ENCODE assay signal across 20 cellular contexts in the genomic region with DNA sequence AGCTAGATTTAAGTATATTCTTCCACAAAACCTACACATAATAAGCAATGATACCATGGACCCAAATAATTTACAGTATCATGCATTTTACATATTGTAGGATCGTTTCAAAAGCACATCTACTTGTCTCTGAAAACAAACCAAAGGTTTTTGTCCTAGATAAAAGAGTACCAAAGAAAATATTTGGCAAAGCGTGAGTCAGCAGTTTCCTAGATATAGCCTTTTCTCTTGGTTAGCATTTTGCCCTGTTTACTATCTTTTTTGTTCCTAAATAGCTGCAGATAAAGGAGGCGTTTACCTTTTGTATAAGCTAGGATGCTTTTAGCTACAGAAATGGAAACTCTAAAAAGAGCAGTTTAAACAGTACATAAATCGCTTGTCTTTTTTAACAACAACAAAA.
DNase-seq lines count a peak whose midpoint lies in the region; ATAC-seq and TF ChIP-seq lines count a peak whose summit lies in the region.
"Had no signal": no experiment of that assay in that cellular context is flagged by ENCODE, and none has a peak within 500 bp of the region (broad histone marks: within the 10 kb centered on the region; RNA-seq: fewer than 3 reads in every experiment).

No MANE protein-coding gene starts in this region.

- POLR2A ChIA-PET in HCT116 (lab: Charles Lee) = interaction anchor here (0.9 kb wide), 1 partner anchor 9 kb away, joined by 3 read pairs; no protein-coding TSS in a partner anchor

- H3K27ac ChIP-seq in HCT116 (ENCODE audit: low read depth, low read length) (no peak overlapping the region), neural progenitor cell (no peak overlapping the region)
- H3K27ac ChIP-seq: gastrocnemius medialis, neutrophil, SK-N-MC had no signal

- H3K9me3 Mint-ChIP-seq in neural progenitor cell = no peaks in the 10 kb centered on the region

- no peaks in the 10 kb centered on the region for H3K36me3 ChIP-seq in HCT116 (ENCODE audit: control insufficient read depth in 1 of 2, insufficient read depth in 2 of 2, low read length in 2 of 2)
- no peaks in the 10 kb centered on the region for H3K36me3 ChIP-seq in neural progenitor cell
- H3K36me3 ChIP-seq: gastrocnemius medialis, neutrophil had no signal

- intact Hi-C loops in HCT116 (cut with micrococcal nuclease) = no loop called here

- no peak for TF ChIP-seq RAD21 in HCT116 (IDR thresholded peaks at IDR 0.05; ENCODE audit: low read depth)

- no peak overlapping the region for H3K27ac Mint-ChIP-seq in neural progenitor cell
- H3K27ac Mint-ChIP-seq: stimulated activated effector memory CD8-positive, alpha-beta T cell treated with anti-CD3 and anti-CD28 coated beads, Interleukin-12 subunit alpha, Interleukin-12 subunit beta, amount 100 ng/mL, for 72 hours had no signal

- CTCF ChIA-PET in HCT116 (lab: Charles Lee) = no interaction called here

- H3K4me1 Mint-ChIP-seq in neural progenitor cell = peaks cover 2% of the 10 kb centered on the region
- H3K4me1 Mint-ChIP-seq: stimulated activated effector memory CD8-positive, alpha-beta T cell treated with anti-CD3 and anti-CD28 coated beads, Interleukin-12 subunit alpha, Interleukin-12 subunit beta, amount 100 ng/mL, for 72 hours had no signal

- DNase-seq in HCT116 (ENCODE audit: low read depth, low spot score) (no peak), NCI-H460 (ENCODE audit: extremely low read depth, low read depth) (peak; percentile 45), choroid plexus epithelial cell (ENCODE audit: low read depth) (peak; percentile 36), neural progenitor cell (ENCODE audit: low spot score) (no peak)
- no peak for DNase-seq in activated CD4-positive, alpha-beta T cell treated with anti-CD3 and anti-CD28 coated beads for 48 hours
- DNase-seq: activated CD4-positive, alpha-beta T cell treated with anti-CD3 and anti-CD28 coated beads, Interleukin-2, amount 50 U/mL, for 1 hour; activated naive CD4-positive, alpha-beta T cell; activated T-cell treated with anti-CD3 and anti-CD28 coated beads for 4 hours; anterior cingulate cortex; C1 segment of cervical spinal cord; gastrocnemius medialis; KBM-7; NCI-H1092; stimulated activated CD4-positive, alpha-beta T cell treated with anti-CD3 and anti-CD28 coated beads, Interleukin-15, amount 100 ng/mL, for 24 hours; T1000 had no signal

- H3K79me2 ChIP-seq in HCT116 (ENCODE audit: insufficient read depth, low read length) (no peaks in the 10 kb centered on the region), neural progenitor cell (ENCODE audit: low read depth) (no peaks in the 10 kb centered on the region)

- no peaks in the 10 kb centered on the region for H3K36me3 Mint-ChIP-seq in neural progenitor cell
- H3K36me3 Mint-ChIP-seq: stimulated activated effector memory CD8-positive, alpha-beta T cell treated with anti-CD3 and anti-CD28 coated beads, Interleukin-12 subunit alpha, Interleukin-12 subunit beta, amount 100 ng/mL, for 72 hours had no signal

- no peak overlapping the region for H3K4me3 ChIP-seq in HCT116 (replicated peaks in 1 of 2; ENCODE audit: low read depth in 1 of 2, low read length in 2 of 2)
- no peak overlapping the region for H3K4me3 ChIP-seq in choroid plexus epithelial cell (ENCODE audit: low read depth, low read length)
- H3K4me3 ChIP-seq in neural progenitor cell = no peak overlapping the region
- H3K4me3 ChIP-seq: gastrocnemius medialis, SK-N-MC had no signal

- H3K4me1 ChIP-seq in HCT116 (ENCODE audit: control insufficient read depth in 1 of 2, insufficient read depth in 2 of 2, low read length in 2 of 2) (peaks cover 7 to 9% of the 10 kb centered on the region in 2 experiments; a peak in 3 of 4 replicates), neural progenitor cell (peaks cover 15% of the 10 kb centered on the region)

- H3K9ac ChIP-seq in HCT116 (ENCODE audit: low read length) (no peak overlapping the region), neural progenitor cell (no peak overlapping the region)

- H3F3A ChIP-seq in neural progenitor cell (ENCODE audit: low read depth) = no peaks in the 10 kb centered on the region

- no peaks in the 10 kb centered on the region for H3K9me3 ChIP-seq in HCT116 (ENCODE audit: control insufficient read depth in 1 of 2, insufficient read depth in 1 of 2, low read depth in 1 of 2, low read length in 2 of 2)
- no peaks in the 10 kb centered on the region for H3K9me3 ChIP-seq in neural progenitor cell (ENCODE audit: low read depth)
- H3K9me3 ChIP-seq: gastrocnemius medialis, neutrophil had no signal

- TF ChIP-seq CTCF in HCT116 (IDR thresholded peaks at IDR 0.05 in 2 of 3, conservative IDR thresholded peaks at IDR 0.05 in 1 of 3; ENCODE audit: borderline replicate concordance in 1 of 3, insufficient read depth in 1 of 3, low read depth in 2 of 3, low read length in 2 of 3) (no peak), choroid plexus epithelial cell (conservative IDR thresholded peaks at IDR 0.05; ENCODE audit: low read depth, low read length) (no peak), neural progenitor cell (IDR thresholded peaks at IDR 0.05) (no peak)

- no TSS peak for BruUV-seq in HCT116 (replicated peaks; lab: Mats Ljungman, UMichigan)

- H3K4me2 ChIP-seq in HCT116 (ENCODE audit: low read length) (no peak overlapping the region), neural progenitor cell (no peak overlapping the region)

- H4K20me1 ChIP-seq in HCT116 (ENCODE audit: insufficient read depth) (no peaks in the 10 kb centered on the region), neural progenitor cell (ENCODE audit: low read depth) (no peaks in the 10 kb centered on the region)

- RAD21 ChIA-PET in HCT116 (lab: Charles Lee; ENCODE audit: low non-redundant PET in 1 of 2, low total read pairs in 2 of 2, uncharacterized antibody in 2 of 2, unreplicated experiment in 2 of 2) = no interaction called here

- no peak for ATAC-seq in HCT116
- ATAC-seq in GM21786 (IDR thresholded peaks at IDR 0.05; ENCODE audit: unreplicated experiment) = no peak
- ATAC-seq in GM21619 (IDR thresholded peaks at IDR 0.05; ENCODE audit: unreplicated experiment) = no peak
- ATAC-seq: gastrocnemius medialis; stimulated activated effector memory CD8-positive, alpha-beta T cell treated with anti-CD3 and anti-CD28 coated beads, Interleukin-12 subunit alpha, Interleukin-12 subunit beta, amount 100 ng/mL, for 72 hours had no signal

- no peaks in the 10 kb centered on the region for H3K9me2 ChIP-seq in HCT116 (ENCODE audit: insufficient read depth)

- no peak overlapping the region for H3K4me3 Mint-ChIP-seq in neural progenitor cell
- H3K4me3 Mint-ChIP-seq: stimulated activated effector memory CD8-positive, alpha-beta T cell treated with anti-CD3 and anti-CD28 coated beads, Interleukin-12 subunit alpha, Interleukin-12 subunit beta, amount 100 ng/mL, for 72 hours had no signal

- H2AFZ ChIP-seq in HCT116 (ENCODE audit: low read depth, low read length, poor library complexity, severe bottlenecking) (peak overlapping the region; percentile 70), neural progenitor cell (replicated peaks) (peak overlapping the region; percentile 74)

- TF ChIP-seq POLR2A in HCT116 (IDR thresholded peaks at IDR 0.05; ENCODE audit: borderline replicate concordance, extremely low read depth, insufficient read depth, insufficient read length) = no peak

- H3K27me3 ChIP-seq in HCT116 (ENCODE audit: insufficient read depth, low read length) = no peaks in the 10 kb centered on the region
- no peaks in the 10 kb centered on the region for H3K27me3 ChIP-seq in neural progenitor cell
- H3K27me3 ChIP-seq: gastrocnemius medialis, neutrophil had no signal

- peaks cover 2% of the 10 kb centered on the region for H3K27me3 Mint-ChIP-seq in neural progenitor cell (ENCODE audit: insufficient read depth, low read depth)

TF ChIP-seq in HCT116, 20 proteins besides CTCF, POLR2A, EP300 and RAD21:
- TF ChIP-seq JUND (IDR thresholded peaks at IDR 0.05) (no peak), TCF7L2 (IDR thresholded peaks at IDR 0.05; ENCODE audit: borderline replicate concordance, extremely low read depth, insufficient read depth, insufficient read length) (no peak), EGR1 (IDR thresholded peaks at IDR 0.05; ENCODE audit: low read depth) (no peak), POLR2AphosphoS5 (IDR thresholded peaks at IDR 0.05; ENCODE audit: low read depth, low read length) (no peak), CBX3 (IDR thresholded peaks at IDR 0.05; ENCODE audit: low read depth) (no peak), ZNF274 (IDR thresholded peaks at IDR 0.05; ENCODE audit: low read depth, low read length) (no peak), SRF (IDR thresholded peaks at IDR 0.05; ENCODE audit: low read depth) (no peak), YY1 (IDR thresholded peaks at IDR 0.05; ENCODE audit: extremely low read depth, insufficient replicate concordance, low read depth, low read length) (no peak)
- TF ChIP-seq, protein P1, sequence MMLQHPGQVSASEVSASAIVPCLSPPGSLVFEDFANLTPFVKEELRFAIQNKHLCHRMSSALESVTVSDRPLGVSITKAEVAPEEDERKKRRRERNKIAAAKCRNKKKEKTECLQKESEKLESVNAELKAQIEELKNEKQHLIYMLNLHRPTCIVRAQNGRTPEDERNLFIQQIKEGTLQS (IDR thresholded peaks at IDR 0.05) = no peak

Comparison
In these comparisons a context has a peak if more than half of its experiments do, and no peak if none do; other contexts are left out.
1. DNase-seq: peak in NCI-H460 (single experiment) and choroid plexus epithelial cell (single experiment); none in HCT116 (single experiment), neural progenitor cell (single experiment) and activated CD4-positive, alpha-beta T cell treated with anti-CD3 and anti-CD28 coated beads for 48 hours (single experiment).